ENCODE assay signal across 14 cellular contexts in genomic region chr1:23470282-23471070, GRCh38. TPM values are rescaled to one million over a fixed set of nuclear protein-coding genes. Genes with fewer than 3 reads are reported as not detected.
DNase-seq lines count a peak whose midpoint lies in the region; ATAC-seq and TF ChIP-seq lines count a peak whose summit lies in the region.
"Had no signal": no experiment of that assay in that cellular context is flagged by ENCODE, and none has a peak within 500 bp of the region (broad histone marks: within the 10 kb centered on the region; RNA-seq: fewer than 3 reads in every experiment).

No MANE protein-coding gene starts in this region.

- H3K18ac ChIP-seq in trophoblast cell (ENCODE audit: low read length): peak overlapping the region; percentile 8

- H2BK120ac ChIP-seq in trophoblast cell (ENCODE audit: insufficient read depth, low read length, poor library complexity): no peak overlapping the region

- no peak overlapping the region for H2BK5ac ChIP-seq in trophoblast cell (ENCODE audit: low read depth, low read length, poor library complexity)

- CTCF ChIA-PET in AG04450 (lab: Charles Lee): interaction anchor here (0.6 kb wide), 1 partner anchor 141 kb away, joined by 5 read pairs; no protein-coding TSS in a partner anchor

- DNase-seq in AG04450 (ENCODE audit: low read depth, low spot score) (no peak), astrocyte of the hippocampus (ENCODE audit: low read depth, low spot score) (peak; percentile 49), cardiac muscle cell (ENCODE audit: low read depth in 1 of 2, low spot score in 1 of 2) (peak in 1 of 2 donors; percentile 96), trophoblast cell (no peak), OCI-M2 (lab: John Stamatoyannopoulos, UW; ENCODE audit: unreplicated experiment) (no peak), NOMO-1 treated with dmso at 0.1 percent for 144 hours (lab: John Stamatoyannopoulos, UW; ENCODE audit: unreplicated experiment) (no peak), OCI-M1 (lab: John Stamatoyannopoulos, UW) (no peak)
- DNase-seq: ACHN; central memory CD4-positive, alpha-beta T cell; DND-41; foreskin melanocyte; NCI-H187 treated with DMSO at 0.1 percent for 48 hours had no signal

- H3K4me3 ChIP-seq in AG04450 (ENCODE audit: low read depth, low read length): no peak overlapping the region
- H3K4me3 ChIP-seq in cardiac muscle cell: no peak overlapping the region
- no peak overlapping the region for H3K4me3 ChIP-seq in trophoblast cell (ENCODE audit: low read depth, low read length)
- H3K4me3 ChIP-seq: prostate gland had no signal

- POLR2A ChIA-PET in AG04450 (lab: Yijun Ruan, JAX): no interaction called here

- H3K4me1 ChIP-seq in cardiac muscle cell (ENCODE audit: low read depth): no peaks in the 10 kb centered on the region
- peaks cover 8 to 14% of the 10 kb centered on the region in 2 experiments for H3K4me1 ChIP-seq in trophoblast cell (ENCODE audit: control insufficient read depth in 1 of 2, insufficient read depth in 2 of 2, low read length in 2 of 2)

- H3K9me3 ChIP-seq in AG04450 (ENCODE audit: control insufficient read depth, insufficient read depth, low read length) (no peaks in the 10 kb centered on the region; the same call in 1 of the 2 replicates), cardiac muscle cell (ENCODE audit: low read depth) (no peaks in the 10 kb centered on the region), trophoblast cell (ENCODE audit: insufficient read depth, low read depth, low read length) (no peaks in the 10 kb centered on the region)
- H3K9me3 ChIP-seq: prostate gland had no signal

- no peak overlapping the region for H2AFZ ChIP-seq in trophoblast cell (ENCODE audit: insufficient read depth, low read length, poor library complexity)

- H3K27me3 ChIP-seq in AG04450 (ENCODE audit: control insufficient read depth, insufficient read depth, low read length) (no peaks in the 10 kb centered on the region), cardiac muscle cell (no peaks in the 10 kb centered on the region), trophoblast cell (ENCODE audit: insufficient read depth, low read length) (no peaks in the 10 kb centered on the region)

- no peak overlapping the region for H4K12ac ChIP-seq in trophoblast cell (ENCODE audit: low read depth, low read length)

- no peak overlapping the region for H3K4ac ChIP-seq in trophoblast cell (ENCODE audit: low read depth, low read length)

- no peak overlapping the region for H4K91ac ChIP-seq in trophoblast cell (ENCODE audit: low read depth, low read length)

- no peak overlapping the region for H4K8ac ChIP-seq in trophoblast cell (ENCODE audit: low read depth, low read length)

- H3K14ac ChIP-seq in trophoblast cell (ENCODE audit: low read length): no peak overlapping the region

- H3K27ac ChIP-seq in AG04450 (ENCODE audit: low read depth, low read length) (peak overlapping the region; percentile 57), cardiac muscle cell (peak overlapping the region; percentile 39), trophoblast cell (ENCODE audit: low read depth, low read length) (no peak overlapping the region)

- no peak for ATAC-seq in GM21367 (IDR thresholded peaks at IDR 0.05; ENCODE audit: unreplicated experiment)

- no peaks in the 10 kb centered on the region for H3K79me1 ChIP-seq in trophoblast cell (ENCODE audit: low read length)

- no peaks in the 10 kb centered on the region for H3K79me2 ChIP-seq in trophoblast cell (ENCODE audit: control insufficient read depth, insufficient read depth, low read length, poor library complexity)

- H2AK5ac ChIP-seq in trophoblast cell (ENCODE audit: low read length): no peak overlapping the region

- no peak overlapping the region for H2BK12ac ChIP-seq in trophoblast cell (ENCODE audit: low read length)

- TF ChIP-seq CTCF in AG04450 (IDR thresholded peaks at IDR 0.05; ENCODE audit: low read depth, low read length): no peak
- TF ChIP-seq CTCF in cardiac muscle cell (IDR thresholded peaks at IDR 0.05; ENCODE audit: low read depth, low read length): no peak

- no peak overlapping the region for H3K9ac ChIP-seq in trophoblast cell (ENCODE audit: low read length)

- H3K36me3 ChIP-seq in cardiac muscle cell: no peaks in the 10 kb centered on the region
- peaks cover 0 to 3% of the 10 kb centered on the region in 2 experiments for H3K36me3 ChIP-seq in trophoblast cell (ENCODE audit: control insufficient read depth in 1 of 2, insufficient read depth in 2 of 2, low read length in 2 of 2)
- H3K36me3 ChIP-seq: prostate gland had no signal

- H3K23ac ChIP-seq in trophoblast cell (ENCODE audit: low read length): no peak overlapping the region

- no peak overlapping the region for H3K4me2 ChIP-seq in trophoblast cell (ENCODE audit: low read length)

- WGBS in trophoblast cell (ENCODE audit: extremely low coverage, insufficient coverage, insufficient read length): no CpG with 5 or more reads among the region's 12 CpGs

RNA-seq across cellular contexts. Expression of gene ASAP3, which starts 13.5 kb away (rescaled TPM):
- 25.5 and 29.9 TPM in 2 replicates for polyA plus RNA-seq in AG04450 (2011; rRNA removed)
- 37.7 and 44.5 TPM in 2 replicates for polyA minus RNA-seq in AG04450 (2011; rRNA and poly(A)+ RNA removed)
- total RNA-seq in cardiac muscle cell: 71.1 and 157 TPM in 2 replicates
- 62.0 and 72.3 TPM in 2 replicates for polyA plus RNA-seq in cardiac muscle cell
- polyA plus RNA-seq in trophoblast cell (2013): 12.8 and 13.6 TPM in 2 replicates

RNA-seq across cellular contexts. Expression of gene TCEA3, which starts 45.9 kb away (rescaled TPM):
- 14.7 and 15.6 TPM in 2 replicates for polyA plus RNA-seq in AG04450 (2011; rRNA removed)
- polyA minus RNA-seq in AG04450 (2011; rRNA and poly(A)+ RNA removed): 10.9 and 11.2 TPM in 2 replicates
- 150 and 203 TPM in 2 replicates for total RNA-seq in cardiac muscle cell
- polyA plus RNA-seq in cardiac muscle cell: 174 and 198 TPM in 2 replicates
- polyA plus RNA-seq in trophoblast cell (2013): 0.56 and 0.59 TPM in 2 replicates

Comparison
In these comparisons a context has a peak if more than half of its experiments do, and no peak if none do; other contexts are left out.
1. RNA of gene TCEA3, which starts 45.9 kb away (polyA plus RNA-seq): 174 to 198 TPM in cardiac muscle cell; 14.7 to 15.6 TPM in AG04450; every median in the first group is over 10 times any median in the second.